ENCODE assay signal across 8 cellular contexts in the genomic region with DNA sequence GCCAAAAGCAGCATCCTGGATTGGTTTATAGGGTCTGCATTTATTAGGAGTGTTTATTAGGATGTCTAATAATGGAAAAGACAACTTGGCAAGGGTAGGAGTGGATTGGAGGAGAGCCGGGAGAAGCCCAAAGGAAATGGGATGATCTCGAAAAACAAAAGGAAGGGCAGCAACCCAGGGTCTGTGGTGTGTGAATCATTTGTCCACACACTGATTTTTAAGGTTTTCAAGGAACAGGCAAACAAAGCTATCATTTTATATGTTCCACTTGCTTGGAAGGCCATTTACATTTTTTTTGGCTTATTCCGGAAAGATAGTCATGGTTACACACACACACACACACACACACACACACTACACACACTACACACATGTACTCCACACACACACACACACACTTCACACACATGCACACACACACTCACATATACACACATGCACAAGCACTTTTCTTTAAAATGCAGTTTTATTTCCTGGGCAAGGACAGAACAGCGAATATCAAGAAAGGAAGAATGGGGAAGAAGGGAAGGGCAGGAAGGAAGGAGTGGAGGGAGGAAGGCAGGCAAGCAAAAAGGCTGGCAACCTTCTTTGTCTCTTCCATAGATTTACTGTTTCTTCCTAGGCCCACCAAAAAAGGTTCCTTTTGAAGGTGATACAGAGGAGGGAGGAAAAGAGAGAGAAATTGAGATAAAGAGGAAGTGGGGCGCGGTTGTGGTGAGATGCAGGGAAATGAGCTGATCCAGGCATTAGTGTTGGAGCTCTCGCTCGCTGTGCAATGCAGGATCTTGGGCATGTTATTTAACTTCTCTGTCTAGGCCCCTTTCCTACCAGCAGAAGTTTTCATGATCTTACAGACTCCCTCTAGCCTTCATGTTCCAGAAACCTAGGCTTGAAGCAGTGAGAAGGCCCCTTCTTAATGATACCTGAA.
DNase-seq lines count a peak whose midpoint lies in the region; ATAC-seq and TF ChIP-seq lines count a peak whose summit lies in the region.

No MANE protein-coding gene starts in this region.

- H3K4me3 ChIP-seq in NB4 (ENCODE audit: low read depth, low read length) (no peak overlapping the region), esophagus squamous epithelium (no peak overlapping the region)

- intact Hi-C loops in esophagus squamous epithelium (cut with DNase I), result no loop called here

- peak; percentile 79 for ATAC-seq in GM18511 (IDR thresholded peaks at IDR 0.05; ENCODE audit: unreplicated experiment)
- peak; percentile 71 for ATAC-seq in GM21825 (IDR thresholded peaks at IDR 0.05; ENCODE audit: unreplicated experiment)

- 61 to 66% methylated on average over 8 of the region's 8 CpGs for whole genome bisulfite sequencing in esophagus squamous epithelium, 2 donors

- peak; percentile 69 for DNase-seq in NB4 (ENCODE audit: low read depth)
- DNase-seq in esophagus squamous epithelium (lab: John Stamatoyannopoulos, UW), result no peak
- no peak for DNase-seq in NCI-H524 (lab: John Stamatoyannopoulos, UW)
- DNase-seq in EL, result no peak
- DNase-seq in NCI-H510A treated with DMSO at 0.1 percent for 48 hours (lab: John Stamatoyannopoulos, UW), result no peak
- DNase-seq in activated CD4-positive, alpha-beta T cell treated with anti-CD3 and anti-CD28 coated beads, Interleukin-2, amount 50 U/mL, for 4 hours, result no peak

- H3K9me3 ChIP-seq in esophagus squamous epithelium, result no peaks in the 10 kb centered on the region

- TF ChIP-seq POLR2A in NB4 (IDR thresholded peaks at IDR 0.05; ENCODE audit: extremely low read depth, insufficient read length) (no peak), esophagus squamous epithelium (IDR thresholded peaks at IDR 0.05) (no peak)

- H3K4me1 ChIP-seq in esophagus squamous epithelium, result peaks cover 23 to 45% (median 26%) of the 10 kb centered on the region in 3 donors

- TF ChIP-seq CTCF in NB4 (IDR thresholded peaks at IDR 0.05; ENCODE audit: low read depth, low read length) (no peak), esophagus squamous epithelium (IDR thresholded peaks at IDR 0.05) (no peak)

- no peaks in the 10 kb centered on the region for H3K36me3 ChIP-seq in esophagus squamous epithelium

- no peaks in the 10 kb centered on the region for H3K27me3 ChIP-seq in esophagus squamous epithelium

- H3K27ac ChIP-seq in esophagus squamous epithelium, result peak overlapping the region; percentile 30 to 74 (median 48)
